In genomic region chr3:27591321-27591711, GRCh38 we compare ENCODE assay signal across 10 cellular contexts.
DNase-seq lines count a peak whose midpoint lies in the region; ATAC-seq and TF ChIP-seq lines count a peak whose summit lies in the region.
"Had no signal": no experiment of that assay in that cellular context is flagged by ENCODE, and none has a peak within 500 bp of the region (broad histone marks: within the 10 kb centered on the region; RNA-seq: fewer than 3 reads in every experiment).

No MANE protein-coding gene starts in this region.

- TF ChIP-seq POLR2A in Peyer's patch (IDR thresholded peaks at IDR 0.05): no peak

- no peak for DNase-seq in CD4-positive, alpha-beta T cell
- DNase-seq in Peyer's patch: no peak
- DNase-seq in endothelial cell (ENCODE audit: low spot score): no peak
- DNase-seq in osteocyte (ENCODE audit: extremely low spot score, unreplicated experiment): no peak
- DNase-seq in HAP-1 (ENCODE audit: low spot score in 2 of 2): no peak
- DNase-seq in iPS-NIHi7 (ENCODE audit: extremely low spot score): no peak
- DNase-seq: EL had no signal

- TF ChIP-seq CTCF in CD4-positive, alpha-beta T cell (IDR thresholded peaks at IDR 0.05): no peak
- TF ChIP-seq CTCF in Peyer's patch (IDR thresholded peaks at IDR 0.05) (no peak), endothelial cell (IDR thresholded peaks at IDR 0.05; ENCODE audit: unreplicated experiment) (no peak), osteocyte (IDR thresholded peaks at IDR 0.05) (no peak)

- H3K36me3 Mint-ChIP-seq in CD4-positive, alpha-beta T cell (ENCODE audit: low read depth): no peaks in the 10 kb centered on the region
- H3K36me3 Mint-ChIP-seq in endothelial cell (ENCODE audit: low read depth, unreplicated experiment): no peaks in the 10 kb centered on the region
- H3K36me3 Mint-ChIP-seq in osteocyte (ENCODE audit: unreplicated experiment): no peaks in the 10 kb centered on the region

- H3K27ac ChIP-seq in CD4-positive, alpha-beta T cell (ENCODE audit: low read depth, low read length): no peak overlapping the region
- peak overlapping the region; percentile 12 to 47 (median 16) for H3K27ac ChIP-seq in Peyer's patch
- H3K27ac ChIP-seq: KMS-11 had no signal

- H3K27me3 Mint-ChIP-seq in CD4-positive, alpha-beta T cell: no peaks in the 10 kb centered on the region
- H3K27me3 Mint-ChIP-seq in endothelial cell (ENCODE audit: unreplicated experiment): peaks cover 2% of the 10 kb centered on the region
- no peaks in the 10 kb centered on the region for H3K27me3 Mint-ChIP-seq in osteocyte (ENCODE audit: unreplicated experiment)

- ATAC-seq in CD4-positive, alpha-beta T cell (ENCODE audit: poor library complexity): no peak
- ATAC-seq in HG03196 (IDR thresholded peaks at IDR 0.05; ENCODE audit: unreplicated experiment) (no peak), HG02840 (IDR thresholded peaks at IDR 0.05; ENCODE audit: low FRiP score, unreplicated experiment) (no peak)

- POLR2A ChIA-PET in CD4-positive, alpha-beta T cell (lab: Charles Lee): interaction anchor here (0.7 to 1.5 kb wide), 2 partner anchors 15 to 108 kb away, joined by 3 read pairs; no protein-coding TSS in a partner anchor

- intact Hi-C loops in CD4-positive, alpha-beta T cell (cut with DNase I, micrococcal nuclease): no loop called here

- peaks cover 30% of the 10 kb centered on the region for H3K4me1 Mint-ChIP-seq in CD4-positive, alpha-beta T cell (ENCODE audit: low read depth)
- H3K4me1 Mint-ChIP-seq in endothelial cell (ENCODE audit: unreplicated experiment): peaks cover 24% of the 10 kb centered on the region
- H3K4me1 Mint-ChIP-seq in osteocyte (ENCODE audit: unreplicated experiment): peaks cover 37% of the 10 kb centered on the region

- in situ Hi-C loops in HAP-1 (cut with MboI; ENCODE audit: low sequenced_read_pairs): no loop called here

- peak overlapping the region; percentile 35 for H3K27ac Mint-ChIP-seq in CD4-positive, alpha-beta T cell
- H3K27ac Mint-ChIP-seq in endothelial cell (ENCODE audit: unreplicated experiment) (peak overlapping the region; percentile 95), osteocyte (ENCODE audit: unreplicated experiment) (peak overlapping the region; percentile 72)

- peaks cover 0 to 13% (median 4%) of the 10 kb centered on the region in 4 donors for H3K4me1 ChIP-seq in Peyer's patch
- peaks cover 25% of the 10 kb centered on the region for H3K4me1 ChIP-seq in HAP-1

- H3K36me3 ChIP-seq in Peyer's patch (no peaks in the 10 kb centered on the region), HAP-1 (replicated peaks) (no peaks in the 10 kb centered on the region)

- CTCF ChIA-PET in CD4-positive, alpha-beta T cell (lab: Charles Lee): no interaction called here

- no peaks in the 10 kb centered on the region for H3K9me3 ChIP-seq in CD4-positive, alpha-beta T cell (ENCODE audit: control insufficient read depth, low read length)
- H3K9me3 ChIP-seq in Peyer's patch (no peaks in the 10 kb centered on the region), HAP-1 (no peaks in the 10 kb centered on the region)

- H3K4me3 Mint-ChIP-seq in CD4-positive, alpha-beta T cell: peak overlapping the region; percentile 25
- H3K4me3 Mint-ChIP-seq in endothelial cell (ENCODE audit: unreplicated experiment) (no peak overlapping the region), osteocyte (ENCODE audit: unreplicated experiment) (no peak overlapping the region)

- H3K9me3 Mint-ChIP-seq in CD4-positive, alpha-beta T cell: no peaks in the 10 kb centered on the region
- no peaks in the 10 kb centered on the region for H3K9me3 Mint-ChIP-seq in endothelial cell (ENCODE audit: unreplicated experiment)
- H3K9me3 Mint-ChIP-seq in osteocyte (ENCODE audit: unreplicated experiment): no peaks in the 10 kb centered on the region

- no peaks in the 10 kb centered on the region for H3K27me3 ChIP-seq in CD4-positive, alpha-beta T cell (ENCODE audit: control insufficient read depth, insufficient read depth, low read length)
- H3K27me3 ChIP-seq in Peyer's patch: no peaks in the 10 kb centered on the region
- no peaks in the 10 kb centered on the region for H3K27me3 ChIP-seq in HAP-1 (ENCODE audit: low read depth)

- H3K4me3 ChIP-seq in Peyer's patch (no peak overlapping the region), HAP-1 (no peak overlapping the region)

Comparison
In these comparisons a context has a peak if more than half of its experiments do, and no peak if none do; other contexts are left out.
1. H3K27ac Mint-ChIP-seq: peak in every context shown above with its lines; median percentile 95 in endothelial cell; 72 in osteocyte; 35 in CD4-positive, alpha-beta T cell.